Comparison of ENCODE assay signal across 10 cellular contexts in genomic region chr1:79859212-79859948, GRCh38.
DNase-seq lines count a peak whose midpoint lies in the region; ATAC-seq and TF ChIP-seq lines count a peak whose summit lies in the region.
"Had no signal": no experiment of that assay in that cellular context is flagged by ENCODE, and none has a peak within 500 bp of the region (broad histone marks: within the 10 kb centered on the region; RNA-seq: fewer than 3 reads in every experiment).

No MANE protein-coding gene starts in this region.

- H3K9me3 ChIP-seq in RWPE2 (ENCODE audit: severe bottlenecking) = no peaks in the 10 kb centered on the region
- no peaks in the 10 kb centered on the region for H3K9me3 ChIP-seq in CD4-positive, alpha-beta T cell (ENCODE audit: control insufficient read depth, low read length)

- peak; percentile 51; the same call in 2 of the 3 replicates for ATAC-seq in RWPE2 (ENCODE audit: low read depth)
- no peak for ATAC-seq in CD4-positive, alpha-beta T cell (ENCODE audit: poor library complexity)
- no peak for ATAC-seq in natural killer cell

- in situ Hi-C loops in GM13977 (cut with MboI; ENCODE audit: low pct_unique_long_range_greater_than_20kb, low sequenced_read_pairs, unreplicated experiment) = no loop called here

- no peak overlapping the region for H3K27ac Mint-ChIP-seq in CD4-positive, alpha-beta T cell
- H3K27ac Mint-ChIP-seq in natural killer cell = no peak overlapping the region

- POLR2A ChIA-PET in CD4-positive, alpha-beta T cell (lab: Charles Lee) = no interaction called here

- H3K27me3 Mint-ChIP-seq in CD4-positive, alpha-beta T cell = no peaks in the 10 kb centered on the region
- no peaks in the 10 kb centered on the region for H3K27me3 Mint-ChIP-seq in natural killer cell (ENCODE audit: low read depth in 2 of 2)

- H3K4me3 ChIP-seq in RWPE2 (ENCODE audit: severe bottlenecking) = no peak overlapping the region
- H3K4me3 ChIP-seq in skeletal muscle cell (ENCODE audit: low read depth, low read length) = no peak overlapping the region

- no peak overlapping the region for H3K4me3 Mint-ChIP-seq in CD4-positive, alpha-beta T cell
- no peak overlapping the region for H3K4me3 Mint-ChIP-seq in natural killer cell
- H3K4me3 Mint-ChIP-seq: neural crest cell had no signal

- H3K36me3 ChIP-seq in RWPE2 (ENCODE audit: low read depth) = no peaks in the 10 kb centered on the region

- CTCF ChIA-PET in CD4-positive, alpha-beta T cell (lab: Charles Lee) = no interaction called here

- H3K4me1 Mint-ChIP-seq in CD4-positive, alpha-beta T cell (ENCODE audit: low read depth) = no peaks in the 10 kb centered on the region
- H3K4me1 Mint-ChIP-seq in natural killer cell = no peaks in the 10 kb centered on the region

- no peaks in the 10 kb centered on the region for H3K4me1 ChIP-seq in RWPE2 (ENCODE audit: insufficient read depth, poor library complexity, severe bottlenecking)

- no peaks in the 10 kb centered on the region for H3K27me3 ChIP-seq in RWPE2 (ENCODE audit: insufficient read depth, poor library complexity, severe bottlenecking)
- no peaks in the 10 kb centered on the region for H3K27me3 ChIP-seq in CD4-positive, alpha-beta T cell (ENCODE audit: control insufficient read depth, insufficient read depth, low read length)

- TF ChIP-seq CTCF in RWPE2 (IDR thresholded peaks at IDR 0.05; ENCODE audit: poor library complexity, severe bottlenecking) = no peak
- TF ChIP-seq CTCF in CD4-positive, alpha-beta T cell (IDR thresholded peaks at IDR 0.05) = no peak
- no peak for TF ChIP-seq CTCF in GM13977 (IDR thresholded peaks at IDR 0.05; ENCODE audit: extremely low read depth, insufficient read depth, missing control alignments)
- TF ChIP-seq CTCF in natural killer cell (IDR thresholded peaks at IDR 0.05) = no peak

- H3K9me3 Mint-ChIP-seq in CD4-positive, alpha-beta T cell = peaks cover 10% of the 10 kb centered on the region
- H3K9me3 Mint-ChIP-seq in natural killer cell = peaks cover 27 to 31% of the 10 kb centered on the region in 2 donors

- intact Hi-C loops in CD4-positive, alpha-beta T cell (cut with DNase I, micrococcal nuclease) = no loop called here
- intact Hi-C loops in natural killer cell (cut with micrococcal nuclease) = no loop called here

- DNase-seq in EH (ENCODE audit: low read depth) = peak; percentile 80
- DNase-seq in RWPE2 (ENCODE audit: low spot score) = no peak
- peak; percentile 89 for DNase-seq in fibroblast of gingiva (ENCODE audit: low read depth)
- peak; percentile 58 for DNase-seq in skeletal muscle cell (ENCODE audit: low read depth)
- DNase-seq in CD4-positive, alpha-beta T cell = no peak
- no peak for DNase-seq in GM13977 (ENCODE audit: low spot score)
- no peak for DNase-seq in natural killer cell
- DNase-seq: kidney, NCI-H187 had no signal

- no peaks in the 10 kb centered on the region for H3K36me3 Mint-ChIP-seq in CD4-positive, alpha-beta T cell (ENCODE audit: low read depth)
- peaks cover 5% of the 10 kb centered on the region for H3K36me3 Mint-ChIP-seq in natural killer cell

- H3K27ac ChIP-seq in RWPE2 (ENCODE audit: poor library complexity, severe bottlenecking) = no peak overlapping the region
- no peak overlapping the region for H3K27ac ChIP-seq in CD4-positive, alpha-beta T cell (ENCODE audit: low read depth, low read length)

Comparison
In these comparisons a context has a peak if more than half of its experiments do, and no peak if none do; other contexts are left out.
1. DNase-seq: peak in EH (single experiment), fibroblast of gingiva (single experiment) and skeletal muscle cell (single experiment); none in RWPE2 (single experiment), CD4-positive, alpha-beta T cell (0 of 10), GM13977 (single experiment) and natural killer cell (single experiment).